2 cellular contexts compared by ENCODE assay signal in the genomic region with DNA sequence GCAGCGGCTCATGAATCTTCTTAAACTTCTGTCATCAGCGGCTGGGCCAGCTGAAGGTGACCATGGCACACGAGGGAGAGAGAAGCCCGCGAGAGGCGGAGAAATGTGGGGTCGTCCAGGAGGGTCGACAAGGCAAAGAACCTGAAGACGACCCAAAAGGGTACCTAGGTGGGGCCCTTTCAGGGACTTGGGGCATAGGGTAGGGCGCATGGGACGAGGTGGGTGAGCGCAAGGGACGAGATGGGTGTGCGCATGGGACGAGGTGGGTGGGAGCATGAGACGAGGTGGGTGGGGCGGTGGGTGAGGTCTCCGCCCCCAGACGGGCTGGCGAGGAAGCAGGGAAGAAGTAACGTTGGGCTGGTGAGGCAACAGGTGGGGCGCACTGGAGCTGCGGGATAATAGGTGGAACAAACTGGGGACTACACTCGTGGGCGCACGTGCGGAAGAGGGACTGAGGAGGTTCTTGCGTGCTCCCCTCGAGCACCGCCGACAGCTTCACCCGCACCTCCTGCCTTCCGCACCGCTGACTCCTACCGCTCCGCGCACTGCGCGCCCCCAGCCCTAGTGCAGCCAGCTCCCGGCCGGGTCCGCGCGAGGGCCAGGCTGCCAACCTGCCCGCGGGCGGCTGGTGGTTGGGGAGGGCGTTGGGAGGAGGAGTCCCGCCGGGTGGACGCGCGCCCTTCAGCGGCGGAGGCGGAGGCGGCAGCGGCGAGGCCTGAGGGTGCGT.
TF ChIP-seq lines count a peak whose summit lies in the region.

No MANE protein-coding gene starts in this region.

TF ChIP-seq in HEK293, 187 proteins besides CTCF, POLR2A, EP300 and RAD21 (continued from another document and continues in another):
- TF ChIP-seq, protein P1, sequence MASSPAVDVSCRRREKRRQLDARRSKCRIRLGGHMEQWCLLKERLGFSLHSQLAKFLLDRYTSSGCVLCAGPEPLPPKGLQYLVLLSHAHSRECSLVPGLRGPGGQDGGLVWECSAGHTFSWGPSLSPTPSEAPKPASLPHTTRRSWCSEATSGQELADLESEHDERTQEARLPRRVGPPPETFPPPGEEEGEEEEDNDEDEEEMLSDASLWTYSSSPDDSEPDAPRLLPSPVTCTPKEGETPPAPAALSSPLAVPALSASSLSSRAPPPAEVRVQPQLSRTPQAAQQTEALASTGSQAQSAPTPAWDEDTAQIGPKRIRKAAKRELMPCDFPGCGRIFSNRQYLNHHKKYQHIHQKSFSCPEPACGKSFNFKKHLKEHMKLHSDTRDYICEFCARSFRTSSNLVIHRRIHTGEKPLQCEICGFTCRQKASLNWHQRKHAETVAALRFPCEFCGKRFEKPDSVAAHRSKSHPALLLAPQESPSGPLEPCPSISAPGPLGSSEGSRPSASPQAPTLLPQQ (tag by site-specific recombination; IDR thresholded peaks at IDR 0.05), result peak; percentile 88
- TF ChIP-seq SCRT1 (tag by site-specific recombination; IDR thresholded peaks at IDR 0.05; ENCODE audit: borderline replicate concordance) (peak; percentile 100), ZIC2 (tag by site-specific recombination; IDR thresholded peaks at IDR 0.05) (peak; percentile 84; the same call in 1 of the 2 replicates), ZSCAN16 (tag by site-specific recombination; IDR thresholded peaks at IDR 0.05) (peak; percentile 39; the same call in 1 of the 2 replicates), ZNF335 (tag by site-specific recombination; conservative IDR thresholded peaks at IDR 0.05) (peak; percentile 90), WT1 (tag by site-specific recombination; IDR thresholded peaks at IDR 0.05) (peak; percentile 66), ZBTB20 (tag by site-specific recombination; IDR thresholded peaks at IDR 0.05) (peak; percentile 70), GFI1B (tag by site-specific recombination; IDR thresholded peaks at IDR 0.05) (no peak), ZNF146 (tag by site-specific recombination; IDR thresholded peaks at IDR 0.05) (peak; percentile 49; the same call in 1 of the 2 replicates), ZNF768 (tag by site-specific recombination; IDR thresholded peaks at IDR 0.05) (peak; percentile 55; the same call in 1 of the 2 replicates), TCF7L2 (IDR thresholded peaks at IDR 0.05; ENCODE audit: borderline replicate concordance, low read depth, low read length) (no peak), ZNF10 (tag by site-specific recombination; IDR thresholded peaks at IDR 0.05) (peak; percentile 76), ZNF248 (tag by site-specific recombination; IDR thresholded peaks at IDR 0.05) (no peak), SP2 (tag by site-specific recombination; IDR thresholded peaks at IDR 0.05) (peak; percentile 93), ZBTB7A (tag by site-specific recombination; IDR thresholded peaks at IDR 0.05; ENCODE audit: low read depth) (peak; percentile 83; the same call in 1 of the 2 replicates), ZNF221 (tag by site-specific recombination; IDR thresholded peaks at IDR 0.05; ENCODE audit: borderline replicate concordance) (no peak), ZNF548 (tag by site-specific recombination; IDR thresholded peaks at IDR 0.05) (0 out of 2 replicates have a peak, but pooled peaks have one; percentile 43)
- TF ChIP-seq, protein P2, sequence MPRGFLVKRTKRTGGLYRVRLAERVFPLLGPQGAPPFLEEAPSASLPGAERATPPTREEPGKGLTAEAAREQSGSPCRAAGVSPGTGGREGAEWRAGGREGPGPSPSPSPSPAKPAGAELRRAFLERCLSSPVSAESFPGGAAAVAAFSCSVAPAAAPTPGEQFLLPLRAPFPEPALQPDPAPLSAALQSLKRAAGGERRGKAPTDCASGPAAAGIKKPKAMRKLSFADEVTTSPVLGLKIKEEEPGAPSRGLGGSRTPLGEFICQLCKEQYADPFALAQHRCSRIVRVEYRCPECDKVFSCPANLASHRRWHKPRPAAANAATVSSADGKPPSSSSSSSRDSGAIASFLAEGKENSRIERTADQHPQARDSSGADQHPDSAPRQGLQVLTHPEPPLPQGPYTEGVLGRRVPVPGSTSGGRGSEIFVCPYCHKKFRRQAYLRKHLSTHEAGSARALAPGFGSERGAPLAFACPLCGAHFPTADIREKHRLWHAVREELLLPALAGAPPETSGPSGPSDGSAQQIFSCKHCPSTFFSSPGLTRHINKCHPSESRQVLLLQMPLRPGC (tag by site-specific recombination; IDR thresholded peaks at IDR 0.05), result no peak
- TF ChIP-seq, protein P3, sequence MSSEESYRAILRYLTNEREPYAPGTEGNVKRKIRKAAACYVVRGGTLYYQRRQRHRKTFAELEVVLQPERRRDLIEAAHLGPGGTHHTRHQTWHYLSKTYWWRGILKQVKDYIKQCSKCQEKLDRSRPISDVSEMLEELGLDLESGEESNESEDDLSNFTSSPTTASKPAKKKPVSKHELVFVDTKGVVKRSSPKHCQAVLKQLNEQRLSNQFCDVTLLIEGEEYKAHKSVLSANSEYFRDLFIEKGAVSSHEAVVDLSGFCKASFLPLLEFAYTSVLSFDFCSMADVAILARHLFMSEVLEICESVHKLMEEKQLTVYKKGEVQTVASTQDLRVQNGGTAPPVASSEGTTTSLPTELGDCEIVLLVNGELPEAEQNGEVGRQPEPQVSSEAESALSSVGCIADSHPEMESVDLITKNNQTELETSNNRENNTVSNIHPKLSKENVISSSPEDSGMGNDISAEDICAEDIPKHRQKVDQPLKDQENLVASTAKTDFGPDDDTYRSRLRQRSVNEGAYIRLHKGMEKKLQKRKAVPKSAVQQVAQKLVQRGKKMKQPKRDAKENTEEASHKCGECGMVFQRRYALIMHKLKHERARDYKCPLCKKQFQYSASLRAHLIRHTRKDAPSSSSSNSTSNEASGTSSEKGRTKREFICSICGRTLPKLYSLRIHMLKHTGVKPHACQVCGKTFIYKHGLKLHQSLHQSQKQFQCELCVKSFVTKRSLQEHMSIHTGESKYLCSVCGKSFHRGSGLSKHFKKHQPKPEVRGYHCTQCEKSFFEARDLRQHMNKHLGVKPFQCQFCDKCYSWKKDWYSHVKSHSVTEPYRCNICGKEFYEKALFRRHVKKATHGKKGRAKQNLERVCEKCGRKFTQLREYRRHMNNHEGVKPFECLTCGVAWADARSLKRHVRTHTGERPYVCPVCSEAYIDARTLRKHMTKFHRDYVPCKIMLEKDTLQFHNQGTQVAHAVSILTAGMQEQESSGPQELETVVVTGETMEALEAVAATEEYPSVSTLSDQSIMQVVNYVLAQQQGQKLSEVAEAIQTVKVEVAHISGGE (tag by site-specific recombination; conservative IDR thresholded peaks at IDR 0.05; ENCODE audit: low read depth), result peak; percentile 94
- TF ChIP-seq, protein P4, sequence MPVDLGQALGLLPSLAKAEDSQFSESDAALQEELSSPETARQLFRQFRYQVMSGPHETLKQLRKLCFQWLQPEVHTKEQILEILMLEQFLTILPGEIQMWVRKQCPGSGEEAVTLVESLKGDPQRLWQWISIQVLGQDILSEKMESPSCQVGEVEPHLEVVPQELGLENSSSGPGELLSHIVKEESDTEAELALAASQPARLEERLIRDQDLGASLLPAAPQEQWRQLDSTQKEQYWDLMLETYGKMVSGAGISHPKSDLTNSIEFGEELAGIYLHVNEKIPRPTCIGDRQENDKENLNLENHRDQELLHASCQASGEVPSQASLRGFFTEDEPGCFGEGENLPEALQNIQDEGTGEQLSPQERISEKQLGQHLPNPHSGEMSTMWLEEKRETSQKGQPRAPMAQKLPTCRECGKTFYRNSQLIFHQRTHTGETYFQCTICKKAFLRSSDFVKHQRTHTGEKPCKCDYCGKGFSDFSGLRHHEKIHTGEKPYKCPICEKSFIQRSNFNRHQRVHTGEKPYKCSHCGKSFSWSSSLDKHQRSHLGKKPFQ (tag by site-specific recombination; IDR thresholded peaks at IDR 0.05), result no peak

TF ChIP-seq in K562, 482 proteins besides CTCF, POLR2A, EP300 and RAD21 (continued from another document and continues in another):
- TF ChIP-seq, protein P5, sequence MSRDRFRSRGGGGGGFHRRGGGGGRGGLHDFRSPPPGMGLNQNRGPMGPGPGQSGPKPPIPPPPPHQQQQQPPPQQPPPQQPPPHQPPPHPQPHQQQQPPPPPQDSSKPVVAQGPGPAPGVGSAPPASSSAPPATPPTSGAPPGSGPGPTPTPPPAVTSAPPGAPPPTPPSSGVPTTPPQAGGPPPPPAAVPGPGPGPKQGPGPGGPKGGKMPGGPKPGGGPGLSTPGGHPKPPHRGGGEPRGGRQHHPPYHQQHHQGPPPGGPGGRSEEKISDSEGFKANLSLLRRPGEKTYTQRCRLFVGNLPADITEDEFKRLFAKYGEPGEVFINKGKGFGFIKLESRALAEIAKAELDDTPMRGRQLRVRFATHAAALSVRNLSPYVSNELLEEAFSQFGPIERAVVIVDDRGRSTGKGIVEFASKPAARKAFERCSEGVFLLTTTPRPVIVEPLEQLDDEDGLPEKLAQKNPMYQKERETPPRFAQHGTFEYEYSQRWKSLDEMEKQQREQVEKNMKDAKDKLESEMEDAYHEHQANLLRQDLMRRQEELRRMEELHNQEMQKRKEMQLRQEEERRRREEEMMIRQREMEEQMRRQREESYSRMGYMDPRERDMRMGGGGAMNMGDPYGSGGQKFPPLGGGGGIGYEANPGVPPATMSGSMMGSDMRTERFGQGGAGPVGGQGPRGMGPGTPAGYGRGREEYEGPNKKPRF (IDR thresholded peaks at IDR 0.05; ENCODE audit: low read depth, low read length), result no peak
- TF ChIP-seq CHD1 (IDR thresholded peaks at IDR 0.05; ENCODE audit: low read length) (no peak), BCOR (IDR thresholded peaks at IDR 0.05) (peak; percentile 40), ZNF282 (CRISPR knock-in tag; IDR thresholded peaks at IDR 0.05) (peak; percentile 67; the same call in 1 of the 2 replicates), ZNF699 (CRISPR knock-in tag; IDR thresholded peaks at IDR 0.05; ENCODE audit: insufficient replicate concordance) (no peak), TEAD1 (CRISPR knock-in tag; IDR thresholded peaks at IDR 0.05) (peak in 1 of 2 experiments; percentile 26; a peak in 1 of 4 replicates), CREM (IDR thresholded peaks at IDR 0.05; ENCODE audit: low read depth) (peak; percentile 25; the same call in 1 of the 2 replicates), FUS (optimal IDR thresholded peaks at IDR 0.05; ENCODE audit: low read depth, low read length) (peak; percentile 53), ZNF324 (CRISPR knock-in tag; IDR thresholded peaks at IDR 0.05) (no peak), ZNF143 (CRISPR knock-in tag; IDR thresholded peaks at IDR 0.05) (no peak), RBFOX2 (IDR thresholded peaks at IDR 0.05; ENCODE audit: low read depth, low read length) (peak; percentile 76), ZNF316 (IDR thresholded peaks at IDR 0.05) (peak; percentile 9; the same call in 1 of the 2 replicates), FOXK2 (conservative IDR thresholded peaks at IDR 0.05 in 1 of 2, IDR thresholded peaks at IDR 0.05 in 1 of 2; ENCODE audit: low read depth in 2 of 2) (0 out of 4 replicates have a peak, but pooled peaks of 1 of the 2 experiments have one; percentile 27), NFYB (IDR thresholded peaks at IDR 0.05; ENCODE audit: extremely low read depth, insufficient read length) (no peak), GATAD2A (IDR thresholded peaks at IDR 0.05) (no peak), POLR3G (IDR thresholded peaks at IDR 0.05; ENCODE audit: extremely low read depth, insufficient read length, insufficient replicate concordance) (no peak)
- TF ChIP-seq, protein P6, sequence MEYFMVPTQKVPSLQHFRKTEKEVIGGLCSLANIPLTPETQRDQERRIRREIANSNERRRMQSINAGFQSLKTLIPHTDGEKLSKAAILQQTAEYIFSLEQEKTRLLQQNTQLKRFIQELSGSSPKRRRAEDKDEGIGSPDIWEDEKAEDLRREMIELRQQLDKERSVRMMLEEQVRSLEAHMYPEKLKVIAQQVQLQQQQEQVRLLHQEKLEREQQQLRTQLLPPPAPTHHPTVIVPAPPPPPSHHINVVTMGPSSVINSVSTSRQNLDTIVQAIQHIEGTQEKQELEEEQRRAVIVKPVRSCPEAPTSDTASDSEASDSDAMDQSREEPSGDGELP (CRISPR knock-in tag; IDR thresholded peaks at IDR 0.05; ENCODE audit: borderline replicate concordance), result peak; percentile 30; the same call in 1 of the 2 replicates
- TF ChIP-seq, protein P7, sequence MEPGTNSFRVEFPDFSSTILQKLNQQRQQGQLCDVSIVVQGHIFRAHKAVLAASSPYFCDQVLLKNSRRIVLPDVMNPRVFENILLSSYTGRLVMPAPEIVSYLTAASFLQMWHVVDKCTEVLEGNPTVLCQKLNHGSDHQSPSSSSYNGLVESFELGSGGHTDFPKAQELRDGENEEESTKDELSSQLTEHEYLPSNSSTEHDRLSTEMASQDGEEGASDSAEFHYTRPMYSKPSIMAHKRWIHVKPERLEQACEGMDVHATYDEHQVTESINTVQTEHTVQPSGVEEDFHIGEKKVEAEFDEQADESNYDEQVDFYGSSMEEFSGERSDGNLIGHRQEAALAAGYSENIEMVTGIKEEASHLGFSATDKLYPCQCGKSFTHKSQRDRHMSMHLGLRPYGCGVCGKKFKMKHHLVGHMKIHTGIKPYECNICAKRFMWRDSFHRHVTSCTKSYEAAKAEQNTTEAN (CRISPR knock-in tag; IDR thresholded peaks at IDR 0.05), result no peak
- TF ChIP-seq, protein P8, sequence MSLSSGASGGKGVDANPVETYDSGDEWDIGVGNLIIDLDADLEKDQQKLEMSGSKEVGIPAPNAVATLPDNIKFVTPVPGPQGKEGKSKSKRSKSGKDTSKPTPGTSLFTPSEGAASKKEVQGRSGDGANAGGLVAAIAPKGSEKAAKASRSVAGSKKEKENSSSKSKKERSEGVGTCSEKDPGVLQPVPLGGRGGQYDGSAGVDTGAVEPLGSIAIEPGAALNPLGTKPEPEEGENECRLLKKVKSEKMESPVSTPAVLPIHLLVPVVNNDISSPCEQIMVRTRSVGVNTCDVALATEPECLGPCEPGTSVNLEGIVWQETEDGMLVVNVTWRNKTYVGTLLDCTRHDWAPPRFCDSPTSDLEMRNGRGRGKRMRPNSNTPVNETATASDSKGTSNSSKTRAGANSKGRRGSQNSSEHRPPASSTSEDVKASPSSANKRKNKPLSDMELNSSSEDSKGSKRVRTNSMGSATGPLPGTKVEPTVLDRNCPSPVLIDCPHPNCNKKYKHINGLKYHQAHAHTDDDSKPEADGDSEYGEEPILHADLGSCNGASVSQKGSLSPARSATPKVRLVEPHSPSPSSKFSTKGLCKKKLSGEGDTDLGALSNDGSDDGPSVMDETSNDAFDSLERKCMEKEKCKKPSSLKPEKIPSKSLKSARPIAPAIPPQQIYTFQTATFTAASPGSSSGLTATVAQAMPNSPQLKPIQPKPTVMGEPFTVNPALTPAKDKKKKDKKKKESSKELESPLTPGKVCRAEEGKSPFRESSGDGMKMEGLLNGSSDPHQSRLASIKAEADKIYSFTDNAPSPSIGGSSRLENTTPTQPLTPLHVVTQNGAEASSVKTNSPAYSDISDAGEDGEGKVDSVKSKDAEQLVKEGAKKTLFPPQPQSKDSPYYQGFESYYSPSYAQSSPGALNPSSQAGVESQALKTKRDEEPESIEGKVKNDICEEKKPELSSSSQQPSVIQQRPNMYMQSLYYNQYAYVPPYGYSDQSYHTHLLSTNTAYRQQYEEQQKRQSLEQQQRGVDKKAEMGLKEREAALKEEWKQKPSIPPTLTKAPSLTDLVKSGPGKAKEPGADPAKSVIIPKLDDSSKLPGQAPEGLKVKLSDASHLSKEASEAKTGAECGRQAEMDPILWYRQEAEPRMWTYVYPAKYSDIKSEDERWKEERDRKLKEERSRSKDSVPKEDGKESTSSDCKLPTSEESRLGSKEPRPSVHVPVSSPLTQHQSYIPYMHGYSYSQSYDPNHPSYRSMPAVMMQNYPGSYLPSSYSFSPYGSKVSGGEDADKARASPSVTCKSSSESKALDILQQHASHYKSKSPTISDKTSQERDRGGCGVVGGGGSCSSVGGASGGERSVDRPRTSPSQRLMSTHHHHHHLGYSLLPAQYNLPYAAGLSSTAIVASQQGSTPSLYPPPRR (CRISPR knock-in tag; IDR thresholded peaks at IDR 0.05; ENCODE audit: borderline replicate concordance), result 0 out of 2 replicates have a peak, but pooled peaks have one; percentile 63
